Comparison of ENCODE assay signal across 9 cellular contexts in the genomic region with DNA sequence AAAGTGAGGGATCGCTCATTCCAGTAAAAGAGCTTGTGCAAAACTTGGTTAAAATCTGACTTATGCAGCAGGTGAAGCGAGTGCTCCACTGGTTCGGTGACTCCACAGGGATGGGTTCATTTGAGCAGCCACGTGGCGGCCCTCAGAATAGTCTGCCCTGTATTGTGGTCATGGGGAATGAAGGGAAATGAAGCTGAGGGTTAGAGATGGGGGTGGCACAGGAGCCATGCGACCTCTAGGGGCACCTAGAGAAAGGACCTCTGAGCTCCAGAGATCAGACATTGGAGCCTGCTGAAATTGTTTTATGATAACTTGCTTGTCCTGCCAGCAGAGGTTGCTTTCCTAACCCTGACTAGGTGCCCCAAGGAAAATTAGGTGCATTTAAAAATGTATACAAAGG. TPM values are rescaled to one million over a fixed set of nuclear protein-coding genes. Genes with fewer than 3 reads are reported as not detected.
DNase-seq lines count a peak whose midpoint lies in the region; ATAC-seq and TF ChIP-seq lines count a peak whose summit lies in the region.
"Had no signal": no experiment of that assay in that cellular context is flagged by ENCODE, and none has a peak within 500 bp of the region (broad histone marks: within the 10 kb centered on the region; RNA-seq: fewer than 3 reads in every experiment).

No MANE protein-coding gene starts in this region.

- ATAC-seq in HG02798 (IDR thresholded peaks at IDR 0.05; ENCODE audit: poor library complexity, unreplicated experiment) = peak; percentile 62

- TF ChIP-seq CTCF in GM12872 (IDR thresholded peaks at IDR 0.05; ENCODE audit: insufficient read depth, low read depth, low read length) = peak; percentile 91

- DNase-seq in SK-N-DZ (ENCODE audit: low spot score) (peak; percentile 72), left kidney (ENCODE audit: low read depth, low spot score) (peak; percentile 58), DMS114 treated with DMSO at 0.1 percent for 48 hours (lab: John Stamatoyannopoulos, UW; ENCODE audit: unreplicated experiment) (no peak), NCI-H2196 (lab: John Stamatoyannopoulos, UW; ENCODE audit: unreplicated experiment) (no peak), activated gamma-delta T cell (lab: John Stamatoyannopoulos, UW) (no peak)
- DNase-seq in activated CD4-positive, alpha-beta T cell treated with anti-CD3 and anti-CD28 coated beads for 1 hour = no peak
- DNase-seq: effector CD8-positive, alpha-beta T cell had no signal

RNA-seq across cellular contexts. Expression of a gene that starts 26.6 kb away (rescaled TPM):
- polyA plus RNA-seq in SK-N-DZ (2014; cell fraction: cytosol; rRNA removed) = not detected in 2 replicates
- not detected in 2 replicates for polyA plus RNA-seq in SK-N-DZ (2014; cell fraction: nucleus; rRNA removed)

Comparison
In these comparisons a context has a peak if more than half of its experiments do, and no peak if none do; other contexts are left out.
1. DNase-seq: peak in SK-N-DZ (single experiment) and left kidney (single experiment); none in DMS114 treated with DMSO at 0.1 percent for 48 hours (single experiment), activated CD4-positive, alpha-beta T cell treated with anti-CD3 and anti-CD28 coated beads for 1 hour (single experiment), NCI-H2196 (single experiment) and activated gamma-delta T cell (single experiment).